1 cellular context compared by ENCODE assay signal in genomic region chr21:44299458-44300261, GRCh38.
TF ChIP-seq lines count a peak whose summit lies in the region.

Gene PFKL (plus strand): TSS chr21:44300053. CDS start chr21:44300106, 53 bp downstream.

TF ChIP-seq in HepG2, 621 proteins besides CTCF, POLR2A, EP300 and RAD21 (continued from another document and continues in another):
- TF ChIP-seq ZNF615 (CRISPR knock-in tag; IDR thresholded peaks at IDR 0.05; ENCODE audit: borderline replicate concordance) (no peak), ZHX1 (CRISPR knock-in tag; IDR thresholded peaks at IDR 0.05; ENCODE audit: low read depth) (no peak), NFKB2 (CRISPR knock-in tag; IDR thresholded peaks at IDR 0.05; ENCODE audit: borderline replicate concordance) (peak; percentile 54; the same call in 1 of the 2 replicates), ZNF616 (CRISPR knock-in tag; IDR thresholded peaks at IDR 0.05; ENCODE audit: low read depth) (no peak), RBM39 (IDR thresholded peaks at IDR 0.05; ENCODE audit: low read depth, low read length, poor library complexity, severe bottlenecking) (no peak), ZNF34 (CRISPR knock-in tag; IDR thresholded peaks at IDR 0.05; ENCODE audit: borderline replicate concordance) (no peak), AGO2 (optimal IDR thresholded peaks at IDR 0.05; ENCODE audit: low read depth, low read length) (peak; percentile 58), CREM (IDR thresholded peaks at IDR 0.05) (no peak), CREM (CRISPR knock-in tag; IDR thresholded peaks at IDR 0.05) (no peak), PAX8 (CRISPR knock-in tag; IDR thresholded peaks at IDR 0.05; ENCODE audit: borderline replicate concordance) (0 out of 2 replicates have a peak, but pooled peaks have one; percentile 51), AKNA (CRISPR knock-in tag; IDR thresholded peaks at IDR 0.05; ENCODE audit: borderline replicate concordance) (no peak), GTF2F1 (IDR thresholded peaks at IDR 0.05; ENCODE audit: low read length) (no peak), ZNF496 (CRISPR knock-in tag; IDR thresholded peaks at IDR 0.05; ENCODE audit: insufficient replicate concordance) (no peak), ZNF275 (CRISPR knock-in tag; IDR thresholded peaks at IDR 0.05; ENCODE audit: borderline replicate concordance) (no peak), NKX3-1 (CRISPR knock-in tag; IDR thresholded peaks at IDR 0.05) (no peak), ZNF790 (CRISPR knock-in tag; IDR thresholded peaks at IDR 0.05; ENCODE audit: borderline replicate concordance) (no peak), ZNF274 (CRISPR knock-in tag; IDR thresholded peaks at IDR 0.05) (peak; percentile 73; the same call in 1 of the 2 replicates), ZNF737 (CRISPR knock-in tag; IDR thresholded peaks at IDR 0.05; ENCODE audit: borderline replicate concordance) (no peak), ZNF430 (CRISPR knock-in tag; IDR thresholded peaks at IDR 0.05) (no peak), CSRNP1 (CRISPR knock-in tag; IDR thresholded peaks at IDR 0.05) (no peak), ZNF775 (CRISPR knock-in tag; IDR thresholded peaks at IDR 0.05; ENCODE audit: borderline replicate concordance) (no peak), SP2 (CRISPR knock-in tag; IDR thresholded peaks at IDR 0.05) (peak; percentile 18; the same call in 1 of the 2 replicates), ARID5B (CRISPR knock-in tag; IDR thresholded peaks at IDR 0.05) (peak; percentile 54; the same call in 1 of the 2 replicates), ZNF235 (CRISPR knock-in tag; IDR thresholded peaks at IDR 0.05; ENCODE audit: borderline replicate concordance) (0 out of 2 replicates have a peak, but pooled peaks have one; percentile 12), ZMAT3 (CRISPR knock-in tag; conservative IDR thresholded peaks at IDR 0.05) (peak; percentile 87; the same call in 1 of the 2 replicates), ZNF792 (CRISPR knock-in tag; IDR thresholded peaks at IDR 0.05) (0 out of 2 replicates have a peak, but pooled peaks have one; percentile 13), ZNF142 (CRISPR knock-in tag; IDR thresholded peaks at IDR 0.05) (no peak), TFDP2 (CRISPR knock-in tag; IDR thresholded peaks at IDR 0.05) (peak; percentile 64), JUN (CRISPR knock-in tag; IDR thresholded peaks at IDR 0.05) (no peak), HOXA5 (CRISPR knock-in tag; IDR thresholded peaks at IDR 0.05) (no peak), THAP11 (CRISPR knock-in tag; IDR thresholded peaks at IDR 0.05) (0 out of 2 replicates have a peak, but pooled peaks have one; percentile 16), TARDBP (CRISPR knock-in tag; IDR thresholded peaks at IDR 0.05) (0 out of 2 replicates have a peak, but pooled peaks have one; percentile 36), ZNF567 (CRISPR knock-in tag; IDR thresholded peaks at IDR 0.05; ENCODE audit: borderline replicate concordance) (no peak), RFX5 (IDR thresholded peaks at IDR 0.05; ENCODE audit: low read depth, low read length) (no peak), ZBTB14 (CRISPR knock-in tag; IDR thresholded peaks at IDR 0.05) (peak; percentile 19; the same call in 1 of the 2 replicates)
